Comparison of ENCODE assay signal across 1 cellular context in genomic region chr17:28553000-28553505, GRCh38.
A peak's percentile ranks its signal among the peaks of the same experiment; 100 is the strongest.
TF ChIP-seq lines count a peak whose summit lies in the region.

No MANE protein-coding gene starts in this region.

TF ChIP-seq in K562, 482 proteins besides CTCF, POLR2A, EP300 and RAD21:
- TF ChIP-seq PCBP2 (IDR thresholded peaks at IDR 0.05; ENCODE audit: low read depth, low read length, poor library complexity, severe bottlenecking) (no peak), TAF7 (tag; IDR thresholded peaks at IDR 0.05) (no peak), PURB (CRISPR knock-in tag; IDR thresholded peaks at IDR 0.05; ENCODE audit: low read depth) (no peak), THRAP3 (IDR thresholded peaks at IDR 0.05; ENCODE audit: borderline replicate concordance) (0 out of 2 replicates have a peak, but pooled peaks have one; percentile 43), TCF7L2 (IDR thresholded peaks at IDR 0.05; ENCODE audit: low read depth, low read length) (no peak), E2F3 (CRISPR knock-in tag; IDR thresholded peaks at IDR 0.05) (no peak), ZNF197 (CRISPR knock-in tag; IDR thresholded peaks at IDR 0.05; ENCODE audit: low read depth) (no peak), SAP30 (IDR thresholded peaks at IDR 0.05; ENCODE audit: borderline replicate concordance, insufficient read depth, low read depth, low read length, poor library complexity, severe bottlenecking) (no peak), ZKSCAN1 (IDR thresholded peaks at IDR 0.05; ENCODE audit: low read depth, low read length) (0 out of 2 replicates have a peak, but pooled peaks have one; percentile 14), MLLT1 (IDR thresholded peaks at IDR 0.05) (no peak), SPI1 (IDR thresholded peaks at IDR 0.05; ENCODE audit: borderline replicate concordance, low read depth, low read length) (no peak), ZNF174 (CRISPR knock-in tag; IDR thresholded peaks at IDR 0.05) (no peak)
